In the genomic region with DNA sequence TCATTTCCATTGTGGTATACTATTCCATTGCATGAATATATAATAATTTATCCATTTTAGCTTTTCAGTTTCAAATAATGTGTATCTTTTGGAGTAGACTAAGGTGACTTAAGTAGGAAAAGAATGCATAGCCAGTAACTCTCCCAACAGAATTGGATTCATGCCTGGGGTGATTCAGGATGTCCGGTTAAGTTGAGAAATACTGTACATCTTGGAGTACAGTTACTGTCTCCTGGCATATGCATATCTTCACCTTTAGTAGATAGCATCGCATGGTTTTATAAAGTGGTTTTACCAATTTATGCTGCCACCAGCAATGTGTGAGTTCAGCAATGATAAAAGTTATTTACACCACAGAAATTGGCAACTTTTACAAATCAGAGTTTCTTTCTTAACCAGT, we compare ENCODE assay signal across 17 cellular contexts. TPM values are rescaled to one million over a fixed set of nuclear protein-coding genes. Genes with fewer than 3 reads are reported as not detected.
DNase-seq lines count a peak whose midpoint lies in the region; ATAC-seq, FAIRE-seq and TF ChIP-seq lines count a peak whose summit lies in the region.
"Had no signal": no experiment of that assay in that cellular context is flagged by ENCODE, and none has a peak within 500 bp of the region (broad histone marks: within the 10 kb centered on the region; RNA-seq: fewer than 3 reads in every experiment).

No MANE protein-coding gene starts in this region.

- intact Hi-C loops in mammary epithelial cell (cut with micrococcal nuclease) (loop anchor here (10.0 kb wide), 1 partner anchor 815 kb away; no protein-coding TSS in a partner anchor), right cardiac atrium (cut with DNase I) (loop anchor here in 1 of 4 donors (5.0 kb wide), 1 partner anchor 48 kb away; no protein-coding TSS in a partner anchor)

- H2AFZ ChIP-seq in mammary epithelial cell (ENCODE audit: low read depth, low read length): no peak overlapping the region

- no peaks in the 10 kb centered on the region for H3K79me2 ChIP-seq in mammary epithelial cell (ENCODE audit: insufficient read depth, low read length)

- TF ChIP-seq CTCF in mammary epithelial cell (conservative IDR thresholded peaks at IDR 0.05 in 1 of 2, IDR thresholded peaks at IDR 0.05 in 1 of 2; ENCODE audit: extremely low read depth in 1 of 2, insufficient read depth in 1 of 2, low read depth in 1 of 2, low read length in 2 of 2): no peak
- TF ChIP-seq CTCF in kidney epithelial cell (IDR thresholded peaks at IDR 0.05; ENCODE audit: insufficient read depth, low read length, poor library complexity, severe bottlenecking): no peak
- TF ChIP-seq CTCF in D721Med (IDR thresholded peaks at IDR 0.05; ENCODE audit: insufficient read depth, missing control alignments): no peak

- H3K4me3 ChIP-seq in MG63 (peak overlapping the region; percentile 42), mammary epithelial cell (replicated peaks in 1 of 3; ENCODE audit: insufficient read depth in 1 of 3, low read depth in 2 of 3, low read length in 3 of 3) (no peak overlapping the region), kidney epithelial cell (ENCODE audit: low read depth, low read length) (no peak overlapping the region), right cardiac atrium (ENCODE audit: low read length) (no peak overlapping the region)
- H3K4me3 ChIP-seq: body of pancreas, prostate gland had no signal

- in situ Hi-C loops in mammary epithelial cell (cut with MboI; ENCODE audit: low sequenced_read_pairs in 2 of 2): loop anchor here in 1 of 2 donors (10.0 to 25.0 kb wide), 2 partner anchors 115 to 537 kb away; a partner anchor contains a TSS

- no TSS peak for BruUV-seq in mammary epithelial cell (replicated peaks; lab: Mats Ljungman, UMichigan)

- H3K36me3 ChIP-seq in MG63 (peaks cover 12% of the 10 kb centered on the region), mammary epithelial cell (ENCODE audit: insufficient read depth, low read length) (no peaks in the 10 kb centered on the region), kidney epithelial cell (ENCODE audit: control insufficient read depth, insufficient read depth, low read length) (no peaks in the 10 kb centered on the region)
- H3K36me3 ChIP-seq: prostate gland had no signal

- CTCF ChIA-PET in mammary epithelial cell (lab: Charles Lee; ENCODE audit: low non-redundant PET): no interaction called here

- H3K4me2 ChIP-seq in mammary epithelial cell (ENCODE audit: insufficient read depth, low read depth, low read length): peak overlapping the region; percentile 34

- H3K9me3 ChIP-seq in MG63 (no peaks in the 10 kb centered on the region), mammary epithelial cell (replicated peaks; ENCODE audit: insufficient read depth, low read length) (no peaks in the 10 kb centered on the region), right cardiac atrium (ENCODE audit: control insufficient read depth, low read length) (no peaks in the 10 kb centered on the region)
- H3K9me3 ChIP-seq: body of pancreas, prostate gland had no signal

- H4K20me1 ChIP-seq in mammary epithelial cell (ENCODE audit: insufficient read depth, low read length): no peaks in the 10 kb centered on the region

- H3K4me1 ChIP-seq in mammary epithelial cell (ENCODE audit: insufficient read depth, low read length) (peaks cover 36% of the 10 kb centered on the region), right cardiac atrium (ENCODE audit: control insufficient read depth, insufficient read depth, low read length) (no peaks in the 10 kb centered on the region)
- H3K4me1 ChIP-seq: prostate gland had no signal

- no peak overlapping the region for H3K9ac ChIP-seq in mammary epithelial cell (ENCODE audit: insufficient read depth, low read length)

- dilution Hi-C loops in mammary epithelial cell (cut with HindIII; ENCODE audit: low sequenced_read_pairs): loop anchor here (5.0 to 10.0 kb wide), 3 partner anchors 75 to 515 kb away; a partner anchor contains a TSS

- H3K27me3 ChIP-seq in MG63 (no peaks in the 10 kb centered on the region), mammary epithelial cell (ENCODE audit: insufficient read depth, low read length) (no peaks in the 10 kb centered on the region), kidney epithelial cell (ENCODE audit: control insufficient read depth, insufficient read depth, low read length) (no peaks in the 10 kb centered on the region), right cardiac atrium (ENCODE audit: control insufficient read depth, insufficient read depth) (no peaks in the 10 kb centered on the region)
- H3K27me3 ChIP-seq: body of pancreas had no signal

- DNase-seq in AG08395 (ENCODE audit: low spot score) (peak; percentile 84), MG63 (peak; percentile 79), mammary epithelial cell (peak; percentile 90), kidney epithelial cell (ENCODE audit: low read depth) (peak; percentile 61), D721Med (ENCODE audit: insufficient read length, low spot score) (no peak), NCI-H1092 treated with DMSO at 0.1 percent for 48 hours (lab: John Stamatoyannopoulos, UW) (no peak), right cardiac atrium (no peak)
- DNase-seq: activated CD4-positive, alpha-beta T cell treated with anti-CD3 and anti-CD28 coated beads for 48 hours; body of pancreas; C1 segment of cervical spinal cord; NCI-H187 treated with DMSO at 0.1 percent for 48 hours; NK-92 treated with Interleukin-12 subunit alpha and Interleukin-12 subunit beta, amount 100 ng/mL, for 24 hours; stimulated activated CD4-positive, alpha-beta T cell treated with anti-CD3 and anti-CD28 coated beads, Interleukin-2, amount 100 ng/mL, for 48 hours had no signal

- ATAC-seq in HG03342 (IDR thresholded peaks at IDR 0.05; ENCODE audit: unreplicated experiment) (no peak), right cardiac atrium (no peak)
- ATAC-seq: body of pancreas; stimulated activated memory B cell treated with anti-CD40 and anti-IgM and Interleukin-4, amounts not matched to agents 10 μg/mL and 1 μg/mL and 100 μg/mL, for 72 hours had no signal

- FAIRE-seq in D721Med (lab: Jason Lieb, UNC): no peak
- FAIRE-seq: endometrium had no signal

- WGBS in mammary epithelial cell (ENCODE audit: low coverage, missing lambda C conversion rate): 0% methylated on average over 2 of the region's 2 CpGs
- 38% methylated on average over 2 of the region's 2 CpGs for WGBS in right cardiac atrium

- H3K27ac ChIP-seq in mammary epithelial cell (ENCODE audit: insufficient read depth, low read depth, low read length): peak overlapping the region; percentile 18
- H3K27ac ChIP-seq in right cardiac atrium (ENCODE audit: low read length): no peak overlapping the region
- H3K27ac ChIP-seq: body of pancreas, prostate gland had no signal

RNA-seq across cellular contexts. Expression of a gene that starts 18.6 kb away (rescaled TPM):
- 1.6 and 6.0 TPM in 2 replicates for total RNA-seq in MG63 (2014; rRNA removed; shearing (Covaris generic); ENCODE audit: low replicate concordance)
- 10 to 100 TPM; 32.5 to 54.0 TPM for total RNA-seq in mammary epithelial cell
- polyA plus RNA-seq in mammary epithelial cell: 12.9 TPM
- 39.3 TPM for polyA minus RNA-seq in mammary epithelial cell
- total RNA-seq in kidney epithelial cell: 20.1 and 22.4 TPM in 2 replicates
- total RNA-seq in right cardiac atrium: 1 to 10 TPM in 3 of 4 donors, under 1 TPM in 1; 0.95 to 1.6 (median 1.3) TPM
- polyA plus RNA-seq in right cardiac atrium: 1.0 TPM

RNA-seq across cellular contexts. Expression of a gene that starts 58.4 kb away (rescaled TPM):
- 1.6 and 5.9 TPM in 2 replicates for total RNA-seq in MG63 (2014; rRNA removed; shearing (Covaris generic); ENCODE audit: low replicate concordance)
- total RNA-seq in mammary epithelial cell (10 to 100 TPM in 1 of 2 donors, 1 to 10 TPM in 1; 5.8 to 10.5 TPM), kidney epithelial cell (4.4 and 9.6 TPM in 2 replicates), right cardiac atrium (1 to 10 TPM; 1.2 to 2.5 (median 1.9) TPM)
- polyA plus RNA-seq in mammary epithelial cell (5.4 TPM), right cardiac atrium (2.8 TPM)
- 1.3 TPM for polyA minus RNA-seq in mammary epithelial cell

Comparison
In these comparisons a context has a peak if more than half of its experiments do, and no peak if none do; other contexts are left out.
1. DNase-seq: peak in AG08395 (single experiment), MG63 (single experiment), mammary epithelial cell (single experiment) and kidney epithelial cell (single experiment); none in D721Med (single experiment), NCI-H1092 treated with DMSO at 0.1 percent for 48 hours (single experiment) and right cardiac atrium (0 of 3).